15 cellular contexts compared by ENCODE assay signal in the genomic region with DNA sequence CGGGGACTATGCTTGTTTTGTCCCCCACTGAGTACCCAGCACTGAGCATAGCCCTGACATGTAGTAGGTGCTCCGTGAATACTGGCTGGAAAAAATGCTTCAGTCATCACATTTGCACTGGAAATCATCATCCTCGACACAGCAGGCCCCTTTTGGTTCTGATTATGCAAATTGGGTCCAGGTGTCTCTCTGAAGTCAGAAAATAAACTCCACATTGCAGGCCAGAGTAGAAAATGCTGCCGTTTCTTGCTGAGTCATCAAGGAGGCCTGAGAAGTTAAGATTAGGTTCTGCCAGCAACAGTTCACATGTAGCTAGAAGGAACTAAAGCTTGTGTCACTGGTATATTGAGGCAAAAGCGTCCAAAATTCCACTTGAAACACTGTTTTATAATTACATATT. TPM values are rescaled to one million over a fixed set of nuclear protein-coding genes. Genes with fewer than 3 reads are reported as not detected.
A peak's percentile ranks its signal among the peaks of the same experiment; 100 is the strongest.
DNase-seq lines count a peak whose midpoint lies in the region; ATAC-seq and TF ChIP-seq lines count a peak whose summit lies in the region.
"Had no signal": no experiment of that assay in that cellular context is flagged by ENCODE, and none has a peak within 500 bp of the region (broad histone marks: within the 10 kb centered on the region; RNA-seq: fewer than 3 reads in every experiment).

No MANE protein-coding gene starts in this region.

- H3K27me3 ChIP-seq in ascending aorta (no peaks in the 10 kb centered on the region), suprapubic skin (no peaks in the 10 kb centered on the region)
- H3K27me3 ChIP-seq: colonic mucosa had no signal

- TF ChIP-seq POLR2A in suprapubic skin (IDR thresholded peaks at IDR 0.05) = no peak

- peaks cover 12% of the 10 kb centered on the region for H3K27me3 Mint-ChIP-seq in activated T-helper 17 cell treated with anti-CD3 and anti-CD28 coated beads, Interleukin-2, amount 50 U/mL, for 72 hours
- H3K27me3 Mint-ChIP-seq: activated CD4-positive, alpha-beta T cell treated with anti-CD3 and anti-CD28 coated beads for 36 hours had no signal

- H3K4me1 ChIP-seq in ascending aorta (peaks cover 6 to 32% of the 10 kb centered on the region in 2 donors), suprapubic skin (peaks cover 28% of the 10 kb centered on the region)
- H3K4me1 ChIP-seq: colonic mucosa had no signal

- H3K9me3 Mint-ChIP-seq in activated T-helper 17 cell treated with anti-CD3 and anti-CD28 coated beads, Interleukin-2, amount 50 U/mL, for 72 hours = no peaks in the 10 kb centered on the region
- H3K9me3 Mint-ChIP-seq: memory B cell had no signal

- DNase-seq in AG10803 (ENCODE audit: low read depth) = peak; percentile 86
- DNase-seq in fibroblast of villous mesenchyme (ENCODE audit: low read depth) = peak; percentile 56
- no peak for DNase-seq in SIG-M5 treated with dmso at 0.1 percent for 504 hours (lab: John Stamatoyannopoulos, UW; ENCODE audit: unreplicated experiment)
- no peak for DNase-seq in ascending aorta (ENCODE audit: low spot score in 2 of 2)
- DNase-seq in suprapubic skin (ENCODE audit: low spot score in 2 of 2) = no peak
- DNase-seq: activated CD4-positive, alpha-beta T cell treated with anti-CD3 and anti-CD28 coated beads for 36 hours; activated effector memory CD4-positive, alpha-beta T cell treated with Interleukin-2 at 50 U/mL for 16 hours; CD4-positive, CD25-positive, alpha-beta regulatory T cell; colonic mucosa; head of caudate nucleus; NCI-H2029 treated with DMSO at 0.1 percent for 48 hours had no signal

- no peaks in the 10 kb centered on the region for H3K36me3 ChIP-seq in ascending aorta
- no peaks in the 10 kb centered on the region for H3K36me3 ChIP-seq in suprapubic skin
- H3K36me3 ChIP-seq: colonic mucosa had no signal

- intact Hi-C loops in ascending aorta (cut with DNase I) = no loop called here

- 21% methylated on average over 5 of the region's 5 CpGs for WGBS in suprapubic skin

- H3K4me3 Mint-ChIP-seq in activated T-helper 17 cell treated with anti-CD3 and anti-CD28 coated beads, Interleukin-2, amount 50 U/mL, for 72 hours = no peak overlapping the region
- H3K4me3 Mint-ChIP-seq: activated CD4-positive, alpha-beta T cell treated with anti-CD3 and anti-CD28 coated beads for 36 hours; CD4-positive, CD25-positive, alpha-beta regulatory T cell; memory B cell had no signal

- H3K36me3 Mint-ChIP-seq in activated T-helper 17 cell treated with anti-CD3 and anti-CD28 coated beads, Interleukin-2, amount 50 U/mL, for 72 hours (ENCODE audit: low read depth) = no peaks in the 10 kb centered on the region
- H3K36me3 Mint-ChIP-seq: CD4-positive, CD25-positive, alpha-beta regulatory T cell; memory B cell had no signal

- no peak overlapping the region for H3K27ac Mint-ChIP-seq in activated T-helper 17 cell treated with anti-CD3 and anti-CD28 coated beads, Interleukin-2, amount 50 U/mL, for 72 hours
- H3K27ac Mint-ChIP-seq: activated CD4-positive, alpha-beta T cell treated with anti-CD3 and anti-CD28 coated beads for 36 hours; CD4-positive, CD25-positive, alpha-beta regulatory T cell; memory B cell had no signal

- H3K4me1 Mint-ChIP-seq in activated T-helper 17 cell treated with anti-CD3 and anti-CD28 coated beads, Interleukin-2, amount 50 U/mL, for 72 hours = no peaks in the 10 kb centered on the region
- H3K4me1 Mint-ChIP-seq: CD4-positive, CD25-positive, alpha-beta regulatory T cell; memory B cell had no signal

- H3K27ac ChIP-seq in ascending aorta (no peak overlapping the region), suprapubic skin (no peak overlapping the region)
- H3K27ac ChIP-seq: colonic mucosa had no signal

- no peaks in the 10 kb centered on the region for H3K9me3 ChIP-seq in ascending aorta
- H3K9me3 ChIP-seq in suprapubic skin = no peaks in the 10 kb centered on the region
- H3K9me3 ChIP-seq: colonic mucosa had no signal

- ATAC-seq in HG02852 (IDR thresholded peaks at IDR 0.05; ENCODE audit: unreplicated experiment) (peak; percentile 44), SK-N-SH treated with all-trans-retinoic acid at 6 μM for 48 hours (peak; percentile 72)
- no peak for ATAC-seq in activated T-helper 17 cell treated with anti-CD3 and anti-CD28 coated beads, Interleukin-2, amount 50 U/mL, for 72 hours (replicated peaks)
- ATAC-seq: activated CD4-positive, alpha-beta T cell treated with anti-CD3 and anti-CD28 coated beads for 36 hours had no signal

- no peak for TF ChIP-seq EP300 in suprapubic skin (IDR thresholded peaks at IDR 0.05)

- no peak for TF ChIP-seq CTCF in AG10803 (conservative IDR thresholded peaks at IDR 0.05; ENCODE audit: low read length)
- no peak for TF ChIP-seq CTCF in fibroblast of villous mesenchyme (IDR thresholded peaks at IDR 0.05; ENCODE audit: insufficient read depth, low read depth, low read length)
- no peak for TF ChIP-seq CTCF in ascending aorta (IDR thresholded peaks at IDR 0.05)
- no peak for TF ChIP-seq CTCF in suprapubic skin (IDR thresholded peaks at IDR 0.05)

- H3K4me3 ChIP-seq in AG10803 (ENCODE audit: low read length) = no peak overlapping the region
- H3K4me3 ChIP-seq in fibroblast of villous mesenchyme (ENCODE audit: low read depth, low read length) = no peak overlapping the region
- H3K4me3 ChIP-seq in ascending aorta = no peak overlapping the region
- H3K4me3 ChIP-seq in suprapubic skin = no peak overlapping the region
- H3K4me3 ChIP-seq: colonic mucosa had no signal

TF ChIP-seq in SK-N-SH treated with all-trans-retinoic acid at 6 μM for 48 hours, 23 proteins besides CTCF, POLR2A, EP300 and RAD21 (continues in another document):
- TF ChIP-seq BACH2 (CRISPR knock-in tag; IDR thresholded peaks at IDR 0.05; ENCODE audit: borderline replicate concordance) (no peak), ESRRG (CRISPR knock-in tag; IDR thresholded peaks at IDR 0.05) (no peak), RARB (CRISPR knock-in tag; IDR thresholded peaks at IDR 0.05) (no peak), POU6F1 (CRISPR knock-in tag; IDR thresholded peaks at IDR 0.05; ENCODE audit: borderline replicate concordance, low read depth) (no peak), PPARA (CRISPR knock-in tag; IDR thresholded peaks at IDR 0.05; ENCODE audit: borderline replicate concordance) (no peak), OSR1 (CRISPR knock-in tag; IDR thresholded peaks at IDR 0.05) (no peak), CSDC2 (CRISPR knock-in tag; IDR thresholded peaks at IDR 0.05) (no peak), ARNTL (CRISPR knock-in tag; IDR thresholded peaks at IDR 0.05; ENCODE audit: borderline replicate concordance, low read depth) (no peak), ZFP30 (CRISPR knock-in tag; IDR thresholded peaks at IDR 0.05) (no peak), ZFP3 (CRISPR knock-in tag; IDR thresholded peaks at IDR 0.05) (no peak), ZNF70 (CRISPR knock-in tag; IDR thresholded peaks at IDR 0.05) (no peak), TSHZ2 (CRISPR knock-in tag; IDR thresholded peaks at IDR 0.05) (no peak), GLIS3 (CRISPR knock-in tag; IDR thresholded peaks at IDR 0.05) (no peak), ZC3H10 (CRISPR knock-in tag; IDR thresholded peaks at IDR 0.05) (no peak)

RNA-seq across cellular contexts. Expression of gene STK32B, which starts 15.0 kb away (rescaled TPM):
- total RNA-seq in fibroblast of villous mesenchyme (1.3 and 2.6 TPM in 2 replicates), ascending aorta (2.3 TPM), suprapubic skin (1 to 10 TPM in 2 of 4 donors, under 1 TPM in 2; 0.76 to 2.2 (median 1.2) TPM)
- not detected for total RNA-seq in activated T-helper 17 cell treated with anti-CD3 and anti-CD28 coated beads, Interleukin-2, amount 50 U/mL, for 72 hours
- total RNA-seq: activated CD4-positive, alpha-beta T cell treated with anti-CD3 and anti-CD28 coated beads for 36 hours; CD4-positive, CD25-positive, alpha-beta regulatory T cell had no signal

RNA-seq across cellular contexts. Expression of gene CYTL1, which starts 17.0 kb away (rescaled TPM):
- 1.3 TPM in 1 of 2 replicates, not detected in the other for total RNA-seq in fibroblast of villous mesenchyme
- total RNA-seq in ascending aorta = 0.85 TPM
- not detected for total RNA-seq in activated T-helper 17 cell treated with anti-CD3 and anti-CD28 coated beads, Interleukin-2, amount 50 U/mL, for 72 hours
- under 1 TPM in 1 of 4 donors, not detected in 3; 0.68 TPM for total RNA-seq in suprapubic skin
- total RNA-seq: activated CD4-positive, alpha-beta T cell treated with anti-CD3 and anti-CD28 coated beads for 36 hours had no signal

Comparison
In these comparisons a context has a peak if more than half of its experiments do, and no peak if none do; other contexts are left out.
1. DNase-seq: peak in AG10803 (single experiment) and fibroblast of villous mesenchyme (single experiment); none in SIG-M5 treated with dmso at 0.1 percent for 504 hours (single experiment), ascending aorta (0 of 2) and suprapubic skin (0 of 2).